9 cellular contexts compared by ENCODE assay signal in genomic region chr10:13788701-13789447, GRCh38.
DNase-seq lines count a peak whose midpoint lies in the region; ATAC-seq and TF ChIP-seq lines count a peak whose summit lies in the region.
"Had no signal": no experiment of that assay in that cellular context is flagged by ENCODE, and none has a peak within 500 bp of the region (broad histone marks: within the 10 kb centered on the region; RNA-seq: fewer than 3 reads in every experiment).

No MANE protein-coding gene starts in this region.

- no peak overlapping the region for H3K4me2 ChIP-seq in mesenchymal stem cell (ENCODE audit: low read length, poor library complexity, severe bottlenecking)

- no peak overlapping the region for H3K14ac ChIP-seq in mesenchymal stem cell (ENCODE audit: low read length in 2 of 2)

- peak overlapping the region; percentile 86 for H2BK120ac ChIP-seq in mesenchymal stem cell (ENCODE audit: low read depth, low read length)

- no peaks in the 10 kb centered on the region for H3K9me3 Mint-ChIP-seq in activated naive CD4-positive, alpha-beta T cell treated with anti-CD3 and anti-CD28 coated beads for 36 hours
- H3K9me3 Mint-ChIP-seq in activated naive CD4-positive, alpha-beta T cell treated with anti-CD3 and anti-CD28 coated beads, Interleukin-2, amount 50 U/mL, for 72 hours, result no peaks in the 10 kb centered on the region
- H3K9me3 Mint-ChIP-seq: CD14-positive monocyte had no signal

- 63% methylated on average over 5 of the region's 9 CpGs for WGBS in mesenchymal stem cell

- no peak overlapping the region for H2BK15ac ChIP-seq in mesenchymal stem cell (ENCODE audit: low read depth, poor library complexity, severe bottlenecking)

- no peak overlapping the region for H4K91ac ChIP-seq in mesenchymal stem cell (ENCODE audit: low read length)

- H2AFZ ChIP-seq in mesenchymal stem cell (ENCODE audit: low read depth, low read length), result peak overlapping the region; percentile 23

- no peak for TF ChIP-seq POLR2A in uterus (IDR thresholded peaks at IDR 0.05)

- H3K36me3 Mint-ChIP-seq in activated naive CD4-positive, alpha-beta T cell treated with anti-CD3 and anti-CD28 coated beads for 36 hours (ENCODE audit: low read depth), result no peaks in the 10 kb centered on the region
- H3K36me3 Mint-ChIP-seq in activated naive CD4-positive, alpha-beta T cell treated with anti-CD3 and anti-CD28 coated beads, Interleukin-2, amount 50 U/mL, for 72 hours, result no peaks in the 10 kb centered on the region
- H3K36me3 Mint-ChIP-seq: CD14-positive monocyte had no signal

- peak overlapping the region; percentile 88 for H3K27ac ChIP-seq in cingulate gyrus (ENCODE audit: low read depth, low read length)
- H3K27ac ChIP-seq in mesenchymal stem cell (ENCODE audit: low read length, poor library complexity, severe bottlenecking), result peak overlapping the region; percentile 8
- H3K27ac ChIP-seq in uterus, result peak overlapping the region; percentile 37 to 38
- no peak overlapping the region for H3K27ac ChIP-seq in A673 (ENCODE audit: low read depth, low read length, poor library complexity, severe bottlenecking)

- peak overlapping the region; percentile 79 for H3K27ac Mint-ChIP-seq in activated naive CD4-positive, alpha-beta T cell treated with anti-CD3 and anti-CD28 coated beads for 36 hours
- no peak overlapping the region for H3K27ac Mint-ChIP-seq in activated naive CD4-positive, alpha-beta T cell treated with anti-CD3 and anti-CD28 coated beads, Interleukin-2, amount 50 U/mL, for 72 hours

- H2BK5ac ChIP-seq in mesenchymal stem cell (ENCODE audit: low read depth, low read length, poor library complexity, severe bottlenecking), result peak overlapping the region; percentile 85

- H3K4me1 Mint-ChIP-seq in activated naive CD4-positive, alpha-beta T cell treated with anti-CD3 and anti-CD28 coated beads for 36 hours (ENCODE audit: low read depth), result peaks cover 33% of the 10 kb centered on the region

- TF ChIP-seq CTCF in uterus (IDR thresholded peaks at IDR 0.05) (no peak), A673 (conservative IDR thresholded peaks at IDR 0.05; ENCODE audit: low read depth, low read length) (no peak)

- no peak overlapping the region for H3K4me3 Mint-ChIP-seq in activated naive CD4-positive, alpha-beta T cell treated with anti-CD3 and anti-CD28 coated beads for 36 hours
- H3K4me3 Mint-ChIP-seq: CD14-positive monocyte had no signal

- no peaks in the 10 kb centered on the region for H3K27me3 Mint-ChIP-seq in activated naive CD4-positive, alpha-beta T cell treated with anti-CD3 and anti-CD28 coated beads for 36 hours (ENCODE audit: low read depth)

- H3K9ac ChIP-seq in mesenchymal stem cell (ENCODE audit: low read length), result peak overlapping the region; percentile 63

- H3K36me3 ChIP-seq in mesenchymal stem cell (ENCODE audit: control insufficient read depth in 1 of 2, insufficient read depth in 2 of 2, low read depth in 1 of 2, low read length in 2 of 2) (peaks cover 18 to 20% of the 10 kb centered on the region in 2 experiments), uterus (no peaks in the 10 kb centered on the region), A673 (ENCODE audit: insufficient read depth, low read length, poor library complexity, severe bottlenecking) (no peaks in the 10 kb centered on the region)

- peak overlapping the region; percentile 85 for H2AK5ac ChIP-seq in mesenchymal stem cell (ENCODE audit: low read length, severe bottlenecking)

- intact Hi-C loops in activated naive CD4-positive, alpha-beta T cell treated with anti-CD3 and anti-CD28 coated beads for 36 hours (cut with micrococcal nuclease), result loop anchor here (5.0 kb wide), 3 partner anchors 627 to 1168 kb away; partner anchors contain the start of genes MCM10 and MEIG1
- intact Hi-C loops in uterus (cut with DNase I; ENCODE audit: low total_unique reads), result loop anchor here (5.0 kb wide), 1 partner anchor 168 kb away; no protein-coding TSS in a partner anchor
- intact Hi-C loops in A673 (cut with micrococcal nuclease; ENCODE audit: unreplicated experiment), result loop anchor here (5.0 kb wide), 3 partner anchors 303 to 688 kb away; no protein-coding TSS in a partner anchor

- H3K27me3 ChIP-seq in mesenchymal stem cell (ENCODE audit: control insufficient read depth in 1 of 2, insufficient read depth in 1 of 2, low read length in 2 of 2) (no peaks in the 10 kb centered on the region), uterus (no peaks in the 10 kb centered on the region), A673 (replicated peaks; ENCODE audit: insufficient read depth, low read depth, low read length, poor library complexity) (no peaks in the 10 kb centered on the region)

- peak overlapping the region; percentile 72 for H4K8ac ChIP-seq in mesenchymal stem cell (ENCODE audit: low read length)

- H3K4ac ChIP-seq in mesenchymal stem cell (ENCODE audit: low read depth in 1 of 2, low read length in 2 of 2), result peak overlapping the region; percentile 60 to 83

- no peak overlapping the region for H3K23ac ChIP-seq in mesenchymal stem cell (ENCODE audit: low read length in 2 of 2)

- H3K9me3 ChIP-seq in mesenchymal stem cell (ENCODE audit: control insufficient read depth, low read length) (no peaks in the 10 kb centered on the region), uterus (no peaks in the 10 kb centered on the region), A673 (ENCODE audit: low read depth, low read length, poor library complexity, severe bottlenecking) (no peaks in the 10 kb centered on the region)

- POLR2A ChIA-PET in HEK293T (lab: Yijun Ruan, JAX), result no interaction called here
- POLR2A ChIA-PET in A673 (lab: Charles Lee; ENCODE audit: low non-redundant PET), result interaction anchor here (0.7 kb wide), 1 partner anchor 385 kb away, joined by 3 read pairs; no protein-coding TSS in a partner anchor

- H3K4me1 ChIP-seq in mesenchymal stem cell (ENCODE audit: control insufficient read depth, insufficient read depth, low read depth, low read length), result peaks cover 17% of the 10 kb centered on the region
- no peaks in the 10 kb centered on the region for H3K4me1 ChIP-seq in uterus
- peaks cover 7% of the 10 kb centered on the region for H3K4me1 ChIP-seq in A673 (ENCODE audit: insufficient read depth, low read length, poor library complexity, severe bottlenecking)

- H3K18ac ChIP-seq in mesenchymal stem cell (ENCODE audit: low read depth in 1 of 2, low read length in 2 of 2), result peak overlapping the region; percentile 74 to 79

- DNase-seq in activated naive CD4-positive, alpha-beta T cell treated with anti-CD3 and anti-CD28 coated beads for 36 hours, result peak; percentile 28
- DNase-seq in activated naive CD4-positive, alpha-beta T cell treated with Interleukin-2 at 50 U/mL for 16 hours, result no peak
- DNase-seq in mesenchymal stem cell (peak; percentile 72), uterus (peak; percentile 45 to 71), HEK293T (ENCODE audit: extremely low spot score) (no peak), A673 (ENCODE audit: low spot score) (no peak)
- DNase-seq in activated naive CD4-positive, alpha-beta T cell treated with anti-CD3 and anti-CD28 coated beads, Interleukin-2, amount 50 U/mL, for 72 hours (ENCODE audit: low spot score in 2 of 2), result no peak

- ATAC-seq in activated naive CD4-positive, alpha-beta T cell treated with anti-CD3 and anti-CD28 coated beads, Interleukin-2, amount 50 U/mL, for 72 hours, result no peak

- H2BK12ac ChIP-seq in mesenchymal stem cell (ENCODE audit: low read length in 2 of 2), result peak overlapping the region; percentile 83 to 95

- H3K79me1 ChIP-seq in mesenchymal stem cell (replicated peaks; ENCODE audit: low read length, poor library complexity, severe bottlenecking), result no peaks in the 10 kb centered on the region

- CTCF ChIA-PET in activated naive CD4-positive, alpha-beta T cell treated with anti-CD3 and anti-CD28 coated beads for 36 hours (lab: Charles Lee), result interaction anchor here (0.5 to 1.3 kb wide), 5 partner anchors 24 to 412 kb away, joined by 3 to 8 read pairs (median 3); no protein-coding TSS in a partner anchor
- CTCF ChIA-PET in HEK293T (lab: Yijun Ruan, JAX) (interaction anchor here (0.7 kb wide), 1 partner anchor 282 kb away, joined by 3 read pairs; no protein-coding TSS in a partner anchor), A673 (lab: Charles Lee) (no interaction called here)

- no TSS peak for BruUV-seq in A673 (replicated peaks; lab: Mats Ljungman, UMichigan)

- H3K4me3 ChIP-seq in mesenchymal stem cell (ENCODE audit: insufficient read depth in 1 of 2, low read depth in 1 of 2, low read length in 2 of 2) (no peak overlapping the region), uterus (no peak overlapping the region), A673 (ENCODE audit: low read depth, low read length, poor library complexity, severe bottlenecking) (no peak overlapping the region)

TF ChIP-seq in HEK293T, 16 proteins besides CTCF, POLR2A, EP300 and RAD21:
- no peak for TF ChIP-seq L3MBTL2 (conservative IDR thresholded peaks at IDR 0.05)
- TF ChIP-seq ARNT (IDR thresholded peaks at IDR 0.05), result no peak
- TF ChIP-seq FOXA1 (IDR thresholded peaks at IDR 0.05), result no peak
- no peak for TF ChIP-seq HDGF (IDR thresholded peaks at IDR 0.05; ENCODE audit: borderline replicate concordance)
- no peak for TF ChIP-seq NFRKB (IDR thresholded peaks at IDR 0.05)
- no peak for TF ChIP-seq ELF4 (IDR thresholded peaks at IDR 0.05)
- no peak for TF ChIP-seq PKNOX1 (IDR thresholded peaks at IDR 0.05)
- TF ChIP-seq LEF1 (IDR thresholded peaks at IDR 0.05; ENCODE audit: borderline replicate concordance), result no peak
- no peak for TF ChIP-seq FOXM1 (IDR thresholded peaks at IDR 0.05; ENCODE audit: borderline replicate concordance)
- TF ChIP-seq ZNF384 (IDR thresholded peaks at IDR 0.05), result no peak
- TF ChIP-seq TARDBP (IDR thresholded peaks at IDR 0.05), result no peak
- no peak for TF ChIP-seq SP1 (IDR thresholded peaks at IDR 0.05)
- no peak for TF ChIP-seq BHLHE40 (IDR thresholded peaks at IDR 0.05; ENCODE audit: borderline replicate concordance)
- TF ChIP-seq CTBP1 (IDR thresholded peaks at IDR 0.05; ENCODE audit: borderline replicate concordance), result no peak

Comparison
In these comparisons a context has a peak if more than half of its experiments do, and no peak if none do; other contexts are left out.
1. DNase-seq: peak in activated naive CD4-positive, alpha-beta T cell treated with anti-CD3 and anti-CD28 coated beads for 36 hours (single experiment), mesenchymal stem cell (single experiment) and uterus (2 of 2); none in activated naive CD4-positive, alpha-beta T cell treated with Interleukin-2 at 50 U/mL for 16 hours (single experiment), HEK293T (single experiment), activated naive CD4-positive, alpha-beta T cell treated with anti-CD3 and anti-CD28 coated beads, Interleukin-2, amount 50 U/mL, for 72 hours (0 of 2) and A673 (single experiment).